19 cellular contexts compared by ENCODE assay signal in genomic region chr1:43309626-43310025, GRCh38. TPM values are rescaled to one million over a fixed set of nuclear protein-coding genes. Genes with fewer than 3 reads are reported as not detected.
DNase-seq lines count a peak whose midpoint lies in the region; ATAC-seq, FAIRE-seq and TF ChIP-seq lines count a peak whose summit lies in the region.
"Had no signal": no experiment of that assay in that cellular context is flagged by ENCODE, and none has a peak within 500 bp of the region (broad histone marks: within the 10 kb centered on the region; RNA-seq: fewer than 3 reads in every experiment).

No MANE protein-coding gene starts in this region.

- H3F3A ChIP-seq in GM23248 (ENCODE audit: insufficient read depth), result no peaks in the 10 kb centered on the region

- CTCF ChIA-PET in activated CD4-positive, alpha-beta memory T cell treated with anti-CD3 and anti-CD28 coated beads for 36 hours (lab: Charles Lee), result no interaction called here
- CTCF ChIA-PET in HepG2 (lab: Yijun Ruan, JAX; ENCODE audit: low intra/inter-chr PET ratio, low total read pairs), result no interaction called here

- no peak overlapping the region for H3K4me3 Mint-ChIP-seq in activated CD4-positive, alpha-beta memory T cell treated with anti-CD3 and anti-CD28 coated beads for 36 hours
- no peak overlapping the region for H3K4me3 Mint-ChIP-seq in nephron progenitor cell
- H3K4me3 Mint-ChIP-seq: CD8-positive, alpha-beta T cell had no signal

- H3K4me1 ChIP-seq in GM23248 (ENCODE audit: insufficient read depth) (no peaks in the 10 kb centered on the region), lower lobe of right lung (peaks cover 39% of the 10 kb centered on the region), upper lobe of right lung (peaks cover 8% of the 10 kb centered on the region), HepG2 (ENCODE audit: insufficient read depth, low read length) (peaks cover 26% of the 10 kb centered on the region)

- H3K9ac ChIP-seq in GM23248 (no peak overlapping the region), HepG2 (ENCODE audit: insufficient read depth, low read depth, low read length) (no peak overlapping the region)

- H3K27ac ChIP-seq in GM23248 (no peak overlapping the region), lower lobe of right lung (no peak overlapping the region), upper lobe of right lung (no peak overlapping the region), HepG2 (ENCODE audit: extremely low read length, insufficient read depth, low read length) (no peak overlapping the region)
- H3K27ac ChIP-seq: PC-9 had no signal

- no peak for FAIRE-seq in HepG2 (lab: Jason Lieb, UNC)
- FAIRE-seq: D721Med, HTR-8/SVneo, K562 had no signal

- H3K9me3 Mint-ChIP-seq in activated CD4-positive, alpha-beta memory T cell treated with anti-CD3 and anti-CD28 coated beads for 36 hours, result no peaks in the 10 kb centered on the region
- no peaks in the 10 kb centered on the region for H3K9me3 Mint-ChIP-seq in nephron progenitor cell
- H3K9me3 Mint-ChIP-seq: CD8-positive, alpha-beta T cell had no signal

- no TSS peak for BruUV-seq in HepG2 (replicated peaks; lab: Mats Ljungman, UMichigan)

- no peaks in the 10 kb centered on the region for H3K79me2 ChIP-seq in GM23248 (ENCODE audit: insufficient read depth)
- H3K79me2 ChIP-seq in HepG2 (ENCODE audit: insufficient read depth, low read length), result no peaks in the 10 kb centered on the region

- ATAC-seq in lower lobe of right lung, result no peak
- no peak for ATAC-seq in upper lobe of right lung
- ATAC-seq in HepG2, result no peak
- ATAC-seq: CD8-positive, alpha-beta T cell; Right ventricle myocardium inferior had no signal

- no peaks in the 10 kb centered on the region for H3K36me3 ChIP-seq in GM23248 (ENCODE audit: low read depth)
- peaks cover 15% of the 10 kb centered on the region for H3K36me3 ChIP-seq in lower lobe of right lung
- H3K36me3 ChIP-seq in upper lobe of right lung, result no peaks in the 10 kb centered on the region
- H3K36me3 ChIP-seq in HepG2 (replicated peaks in 1 of 2; ENCODE audit: control insufficient read depth in 1 of 2, insufficient read depth in 2 of 2, low read length in 2 of 2), result no peaks in the 10 kb centered on the region

- DNase-seq in GM23248, result peak; percentile 42
- DNase-seq in M059J (ENCODE audit: low read depth), result peak; percentile 59
- DNase-seq in lower lobe of right lung, result peak; percentile 39
- DNase-seq in upper lobe of right lung, result peak; percentile 38
- no peak for DNase-seq in activated CD4-positive, alpha-beta memory T cell treated with anti-CD3 and anti-CD28 coated beads for 36 hours
- no peak for DNase-seq in HepG2 (ENCODE audit: low spot score)
- no peak for DNase-seq in nephron progenitor cell
- DNase-seq: CD8-positive, alpha-beta T cell; DMS79 treated with DMSO at 0.1 percent for 48 hours; NCI-H1092 treated with DMSO at 0.1 percent for 48 hours; NCI-H1694; PC-9 had no signal

- no peaks in the 10 kb centered on the region for H3K36me3 Mint-ChIP-seq in activated CD4-positive, alpha-beta memory T cell treated with anti-CD3 and anti-CD28 coated beads for 36 hours
- H3K36me3 Mint-ChIP-seq in nephron progenitor cell (ENCODE audit: low read depth), result no peaks in the 10 kb centered on the region
- H3K36me3 Mint-ChIP-seq: CD8-positive, alpha-beta T cell had no signal

- POLR2A ChIA-PET in activated CD4-positive, alpha-beta memory T cell treated with anti-CD3 and anti-CD28 coated beads for 36 hours (lab: Charles Lee), result no interaction called here
- POLR2A ChIA-PET in HepG2 (lab: Yijun Ruan, JAX), result no interaction called here

- H3K4me3 ChIP-seq in GM23248 (no peak overlapping the region), lower lobe of right lung (no peak overlapping the region), upper lobe of right lung (no peak overlapping the region), HepG2 (replicated peaks in 1 of 3; ENCODE audit: insufficient read depth in 1 of 3, low read depth in 2 of 3, low read length in 3 of 3) (no peak overlapping the region)
- H3K4me3 ChIP-seq: K562, PC-9 had no signal

- H3K4me2 ChIP-seq in GM23248 (ENCODE audit: unreplicated experiment) (no peak overlapping the region), HepG2 (ENCODE audit: low read depth, low read length) (no peak overlapping the region)
- H3K4me2 ChIP-seq: PC-9 had no signal

- H3K27ac Mint-ChIP-seq in activated CD4-positive, alpha-beta memory T cell treated with anti-CD3 and anti-CD28 coated beads for 36 hours, result no peak overlapping the region
- no peak overlapping the region for H3K27ac Mint-ChIP-seq in nephron progenitor cell
- H3K27ac Mint-ChIP-seq: CD8-positive, alpha-beta T cell had no signal

- TF ChIP-seq EP300 in HepG2 (IDR thresholded peaks at IDR 0.05; ENCODE audit: low read depth in 2 of 2, low read length in 2 of 2), result no peak
- TF ChIP-seq EP300 in HepG2 (CRISPR knock-in tag; IDR thresholded peaks at IDR 0.05; ENCODE audit: borderline replicate concordance), result no peak

- TF ChIP-seq RAD21 in HepG2 (CRISPR knock-in tag; IDR thresholded peaks at IDR 0.05), result no peak

- H3K9me3 ChIP-seq in GM23248 (ENCODE audit: low read depth), result no peaks in the 10 kb centered on the region
- no peaks in the 10 kb centered on the region for H3K9me3 ChIP-seq in lower lobe of right lung
- no peaks in the 10 kb centered on the region for H3K9me3 ChIP-seq in upper lobe of right lung
- H3K9me3 ChIP-seq in HepG2 (ENCODE audit: low read length), result no peaks in the 10 kb centered on the region

- whole genome bisulfite sequencing in GM23248 (ENCODE audit: low coverage in 1 of 2, low lambda C conversion rate in 2 of 2, missing lambda C conversion rate in 2 of 2), 2 experiments, result 70 to 73% methylated on average over 5 of the region's 5 CpGs
- WGBS in HepG2 (ENCODE audit: low lambda C conversion rate), result no CpG with 5 or more reads among the region's 5 CpGs

- H4K20me1 ChIP-seq in GM23248 (ENCODE audit: insufficient read depth) (no peaks in the 10 kb centered on the region), HepG2 (ENCODE audit: insufficient read depth, low read length) (no peaks in the 10 kb centered on the region)

- in situ Hi-C loops in GM23248 (cut with MboI) (no loop called here), HepG2 (cut with HindIII; ENCODE audit: extremely low pct_ligation_motif_present, low pct_unique_long_range_greater_than_20kb) (no loop called here)

- intact Hi-C loops in lower lobe of right lung (cut with DNase I) (no loop called here), upper lobe of right lung (cut with DNase I) (no loop called here), HepG2 (cut with micrococcal nuclease; ENCODE audit: unreplicated experiment) (no loop called here)
- intact Hi-C loops in activated CD4-positive, alpha-beta memory T cell treated with anti-CD3 and anti-CD28 coated beads for 36 hours (cut with micrococcal nuclease), result no loop called here

- no peak for TF ChIP-seq POLR2A in HepG2 (IDR thresholded peaks at IDR 0.05; ENCODE audit: insufficient read depth in 1 of 2, low read depth in 2 of 2, low read length in 2 of 2)

- TF ChIP-seq CTCF in lower lobe of right lung (IDR thresholded peaks at IDR 0.05), result no peak
- TF ChIP-seq CTCF in upper lobe of right lung (IDR thresholded peaks at IDR 0.05), result no peak
- no peak for TF ChIP-seq CTCF in HepG2 (CRISPR knock-in tag; IDR thresholded peaks at IDR 0.05)
- no peak for TF ChIP-seq CTCF in nephron progenitor cell (IDR thresholded peaks at IDR 0.05)

- no peak overlapping the region for H2AFZ ChIP-seq in GM23248
- H2AFZ ChIP-seq in HepG2 (ENCODE audit: low read length), result no peak overlapping the region
- H2AFZ ChIP-seq: PC-9 had no signal

- no peaks in the 10 kb centered on the region for H3K9me2 ChIP-seq in GM23248 (ENCODE audit: insufficient read depth)

- peaks cover 4% of the 10 kb centered on the region for H3K27me3 Mint-ChIP-seq in activated CD4-positive, alpha-beta memory T cell treated with anti-CD3 and anti-CD28 coated beads for 36 hours
- peaks cover 7% of the 10 kb centered on the region for H3K27me3 Mint-ChIP-seq in nephron progenitor cell (ENCODE audit: low read depth, poor library complexity)

- H3K27me3 ChIP-seq in GM23248 (replicated peaks; ENCODE audit: insufficient read depth) (no peaks in the 10 kb centered on the region; the same call in none of the 2 replicates), lower lobe of right lung (ENCODE audit: low read depth) (no peaks in the 10 kb centered on the region), upper lobe of right lung (no peaks in the 10 kb centered on the region), HepG2 (ENCODE audit: control insufficient read depth in 1 of 2, insufficient read depth in 2 of 2, low read length in 2 of 2) (peaks cover 1 to 60% of the 10 kb centered on the region in 2 experiments; a peak in 3 of 5 replicates)

- no peaks in the 10 kb centered on the region for H3K4me1 Mint-ChIP-seq in activated CD4-positive, alpha-beta memory T cell treated with anti-CD3 and anti-CD28 coated beads for 36 hours (ENCODE audit: low read depth)
- peaks cover 14% of the 10 kb centered on the region for H3K4me1 Mint-ChIP-seq in nephron progenitor cell

RNA-seq across cellular contexts. Expression of gene TIE1, which starts 8.8 kb away (rescaled TPM):
- total RNA-seq in GM23248 (2014; rRNA removed; shearing (Covaris generic)), result not detected in 2 replicates
- 0.10 and 0.21 TPM in 2 replicates for polyA plus RNA-seq in GM23248 (2016; fragmentation: Nextera tagmentation; extraction: Ambion mirVana)
- 2.0 and 3.3 TPM in 2 replicates for total RNA-seq in M059J (2014; rRNA removed; shearing (Covaris generic))
- total RNA-seq in lower lobe of right lung, result 48.5 TPM
- total RNA-seq in upper lobe of right lung, result 59.4 TPM
- not detected for total RNA-seq in activated CD4-positive, alpha-beta memory T cell treated with anti-CD3 and anti-CD28 coated beads for 36 hours
- 0.20 and 0.84 TPM in 2 replicates for total RNA-seq in HepG2 (2016; rRNA removed; fragmentation: Illumina TruSeq; extraction: Trizol)
- total RNA-seq in HepG2 (2016; cell fraction: cytosol; rRNA removed; fragmentation: Illumina TruSeq; extraction: Trizol; ENCODE audit: low read depth), result not detected in 2 replicates
- total RNA-seq in HepG2 (2016; cell fraction: insoluble cytoplasmic fraction; rRNA removed; fragmentation: Illumina TruSeq; extraction: Trizol), result 0.30 and 0.76 TPM in 2 replicates
- 0.10 and 0.19 TPM in 2 replicates for total RNA-seq in HepG2 (2016; cell fraction: membrane; rRNA removed; fragmentation: Illumina TruSeq; extraction: Trizol)
- total RNA-seq in HepG2 (2016; cell fraction: nucleus; rRNA removed; fragmentation: Illumina TruSeq; extraction: Trizol), result 1.3 TPM in 2 replicates
- polyA plus RNA-seq in HepG2 (2011; rRNA removed), result 0.58 and 2.5 TPM in 2 replicates
- polyA plus RNA-seq in HepG2 (2011; cell fraction: cytosol; rRNA removed), result 0.72 and 1.1 TPM in 2 replicates
- polyA plus RNA-seq in HepG2 (2011; cell fraction: nucleus; rRNA removed), result 2.4 and 4.2 TPM in 2 replicates
- polyA plus RNA-seq in HepG2 (2012), result 0.35 and 1.3 TPM in 2 replicates
- 0.09 and 0.11 TPM in 2 replicates for polyA plus RNA-seq in HepG2 (2016; cell fraction: cytosol; fragmentation: Illumina TruSeq; extraction: Trizol; ENCODE audit: low read depth)
- 0.36 and 0.49 TPM in 2 replicates for polyA plus RNA-seq in HepG2 (2016; cell fraction: insoluble cytoplasmic fraction; fragmentation: Illumina TruSeq; extraction: Trizol; ENCODE audit: low read depth)
- polyA plus RNA-seq in HepG2 (2016; cell fraction: membrane; fragmentation: Illumina TruSeq; extraction: Trizol; ENCODE audit: low read depth), result 0.06 and 0.20 TPM in 2 replicates
- polyA plus RNA-seq in HepG2 (2016; cell fraction: nucleus; fragmentation: Illumina TruSeq; extraction: Trizol; ENCODE audit: insufficient read depth, low read depth), result 0.96 and 1.3 TPM in 2 replicates
- polyA minus RNA-seq in HepG2 (2011; rRNA and poly(A)+ RNA removed; ENCODE audit: low replicate concordance), result 4.2 TPM in 1 of 2 replicates, not detected in the other
- 0.88 and 2.3 TPM in 2 replicates for polyA minus RNA-seq in HepG2 (2011; cell fraction: cytosol; rRNA and poly(A)+ RNA removed)
- polyA minus RNA-seq in HepG2 (2011; cell fraction: nucleus; rRNA and poly(A)+ RNA removed), result 0.75 and 0.77 TPM in 2 replicates
- total RNA-seq: CD8-positive, alpha-beta T cell; PC-9 had no signal
- polyA plus RNA-seq: BJ had no signal

RNA-seq across cellular contexts. Expression of gene C1orf210, which starts 24.2 kb away (rescaled TPM):
- total RNA-seq in GM23248 (2014; rRNA removed; shearing (Covaris generic)), result not detected in 2 replicates
- polyA plus RNA-seq in GM23248 (2016; fragmentation: Nextera tagmentation; extraction: Ambion mirVana) (not detected in 2 replicates), HepG2 (2011; rRNA removed) (5.1 and 7.1 TPM in 2 replicates)
- total RNA-seq in M059J (2014; rRNA removed; shearing (Covaris generic)), result not detected in 2 replicates
- total RNA-seq in lower lobe of right lung (19.1 TPM), upper lobe of right lung (18.9 TPM), HepG2 (2016; rRNA removed; fragmentation: Illumina TruSeq; extraction: Trizol) (0.49 and 0.52 TPM in 2 replicates)
- not detected for total RNA-seq in activated CD4-positive, alpha-beta memory T cell treated with anti-CD3 and anti-CD28 coated beads for 36 hours
- 0.44 TPM in 1 of 2 replicates, not detected in the other for total RNA-seq in HepG2 (2016; cell fraction: cytosol; rRNA removed; fragmentation: Illumina TruSeq; extraction: Trizol; ENCODE audit: low read depth)
- total RNA-seq in HepG2 (2016; cell fraction: insoluble cytoplasmic fraction; rRNA removed; fragmentation: Illumina TruSeq; extraction: Trizol), result 0.52 and 0.54 TPM in 2 replicates
- total RNA-seq in HepG2 (2016; cell fraction: membrane; rRNA removed; fragmentation: Illumina TruSeq; extraction: Trizol), result 0.45 and 0.71 TPM in 2 replicates
- total RNA-seq in HepG2 (2016; cell fraction: nucleus; rRNA removed; fragmentation: Illumina TruSeq; extraction: Trizol), result 0.87 TPM in 1 of 2 replicates, not detected in the other
- polyA plus RNA-seq in HepG2 (2011; cell fraction: cytosol; rRNA removed), result 4.7 and 8.4 TPM in 2 replicates
- 0.98 and 2.3 TPM in 2 replicates for polyA plus RNA-seq in HepG2 (2011; cell fraction: nucleus; rRNA removed)
- polyA plus RNA-seq in HepG2 (2012), result 4.4 and 6.7 TPM in 2 replicates
- 0.37 and 0.51 TPM in 2 replicates for polyA plus RNA-seq in HepG2 (2016; cell fraction: cytosol; fragmentation: Illumina TruSeq; extraction: Trizol; ENCODE audit: low read depth)
- 0.97 and 1.6 TPM in 2 replicates for polyA plus RNA-seq in HepG2 (2016; cell fraction: insoluble cytoplasmic fraction; fragmentation: Illumina TruSeq; extraction: Trizol; ENCODE audit: low read depth)
- 0.76 and 0.95 TPM in 2 replicates for polyA plus RNA-seq in HepG2 (2016; cell fraction: membrane; fragmentation: Illumina TruSeq; extraction: Trizol; ENCODE audit: low read depth)
- polyA plus RNA-seq in HepG2 (2016; cell fraction: nucleus; fragmentation: Illumina TruSeq; extraction: Trizol; ENCODE audit: insufficient read depth, low read depth), result 0.73 and 0.75 TPM in 2 replicates
- 2.2 TPM in 1 of 2 replicates, not detected in the other for polyA minus RNA-seq in HepG2 (2011; rRNA and poly(A)+ RNA removed; ENCODE audit: low replicate concordance)
- 0.97 and 1.5 TPM in 2 replicates for polyA minus RNA-seq in HepG2 (2011; cell fraction: cytosol; rRNA and poly(A)+ RNA removed)
- polyA minus RNA-seq in HepG2 (2011; cell fraction: nucleus; rRNA and poly(A)+ RNA removed), result 1.4 TPM in 1 of 2 replicates, not detected in the other
- total RNA-seq: CD8-positive, alpha-beta T cell; H4; K562; Right ventricle myocardium inferior had no signal
- polyA plus RNA-seq: AG04450, BJ had no signal

RNA-seq across cellular contexts. Expression of gene MPL, which starts 28.0 kb away (rescaled TPM):
- not detected in 2 replicates for total RNA-seq in GM23248 (2014; rRNA removed; shearing (Covaris generic))
- polyA plus RNA-seq in GM23248 (2016; fragmentation: Nextera tagmentation; extraction: Ambion mirVana), result not detected in 2 replicates
- total RNA-seq in M059J (2014; rRNA removed; shearing (Covaris generic)), result not detected in 2 replicates
- total RNA-seq in lower lobe of right lung, result 0.65 TPM
- 0.61 TPM for total RNA-seq in upper lobe of right lung
- total RNA-seq in activated CD4-positive, alpha-beta memory T cell treated with anti-CD3 and anti-CD28 coated beads for 36 hours, result not detected
- total RNA-seq in HepG2 (2016; rRNA removed; fragmentation: Illumina TruSeq; extraction: Trizol), result not detected in 2 replicates
- total RNA-seq in HepG2 (2016; cell fraction: cytosol; rRNA removed; fragmentation: Illumina TruSeq; extraction: Trizol; ENCODE audit: low read depth), result 0.30 TPM in 1 of 2 replicates, not detected in the other
- total RNA-seq in HepG2 (2016; cell fraction: insoluble cytoplasmic fraction; rRNA removed; fragmentation: Illumina TruSeq; extraction: Trizol), result not detected in 2 replicates
- not detected in 2 replicates for total RNA-seq in HepG2 (2016; cell fraction: membrane; rRNA removed; fragmentation: Illumina TruSeq; extraction: Trizol)
- not detected in 2 replicates for total RNA-seq in HepG2 (2016; cell fraction: nucleus; rRNA removed; fragmentation: Illumina TruSeq; extraction: Trizol)
- polyA plus RNA-seq in HepG2 (2011; rRNA removed), result not detected in 2 replicates
- not detected in 2 replicates for polyA plus RNA-seq in HepG2 (2011; cell fraction: cytosol; rRNA removed)
- polyA plus RNA-seq in HepG2 (2011; cell fraction: nucleus; rRNA removed), result not detected in 2 replicates
- not detected in 2 replicates for polyA plus RNA-seq in HepG2 (2012)
- polyA plus RNA-seq in HepG2 (2016; cell fraction: cytosol; fragmentation: Illumina TruSeq; extraction: Trizol; ENCODE audit: low read depth), result not detected in 2 replicates
- polyA plus RNA-seq in HepG2 (2016; cell fraction: insoluble cytoplasmic fraction; fragmentation: Illumina TruSeq; extraction: Trizol; ENCODE audit: low read depth), result 0.12 TPM in 1 of 2 replicates, not detected in the other
- polyA plus RNA-seq in HepG2 (2016; cell fraction: membrane; fragmentation: Illumina TruSeq; extraction: Trizol; ENCODE audit: low read depth), result not detected in 2 replicates
- polyA plus RNA-seq in HepG2 (2016; cell fraction: nucleus; fragmentation: Illumina TruSeq; extraction: Trizol; ENCODE audit: insufficient read depth, low read depth), result not detected in 2 replicates
- polyA minus RNA-seq in HepG2 (2011; rRNA and poly(A)+ RNA removed; ENCODE audit: low replicate concordance), result 0.54 TPM in 1 of 2 replicates, not detected in the other
- polyA minus RNA-seq in HepG2 (2011; cell fraction: cytosol; rRNA and poly(A)+ RNA removed), result not detected in 2 replicates
- polyA minus RNA-seq in HepG2 (2011; cell fraction: nucleus; rRNA and poly(A)+ RNA removed), result not detected in 2 replicates
- total RNA-seq: CD8-positive, alpha-beta T cell; H4; K562 had no signal
- polyA plus RNA-seq: AG04450, BJ, K562 had no signal

RNA-seq across cellular contexts. Expression of gene TMEM125, which starts 39.8 kb away (rescaled TPM):
- not detected in 2 replicates for total RNA-seq in GM23248 (2014; rRNA removed; shearing (Covaris generic))
- not detected in 2 replicates for polyA plus RNA-seq in GM23248 (2016; fragmentation: Nextera tagmentation; extraction: Ambion mirVana)
- not detected in 2 replicates for total RNA-seq in M059J (2014; rRNA removed; shearing (Covaris generic))
- total RNA-seq in lower lobe of right lung, result 197 TPM
- 188 TPM for total RNA-seq in upper lobe of right lung
- under 1 TPM in 1 of 2 experiments, not detected in 1; 0.12 TPM for total RNA-seq in activated CD4-positive, alpha-beta memory T cell treated with anti-CD3 and anti-CD28 coated beads for 36 hours
- total RNA-seq in HepG2 (2016; rRNA removed; fragmentation: Illumina TruSeq; extraction: Trizol), result not detected in 2 replicates
- total RNA-seq in HepG2 (2016; cell fraction: cytosol; rRNA removed; fragmentation: Illumina TruSeq; extraction: Trizol; ENCODE audit: low read depth), result not detected in 2 replicates
- not detected in 2 replicates for total RNA-seq in HepG2 (2016; cell fraction: insoluble cytoplasmic fraction; rRNA removed; fragmentation: Illumina TruSeq; extraction: Trizol)
- not detected in 2 replicates for total RNA-seq in HepG2 (2016; cell fraction: membrane; rRNA removed; fragmentation: Illumina TruSeq; extraction: Trizol)
- total RNA-seq in HepG2 (2016; cell fraction: nucleus; rRNA removed; fragmentation: Illumina TruSeq; extraction: Trizol), result not detected in 2 replicates
- polyA plus RNA-seq in HepG2 (2011; rRNA removed), result 0.03 TPM in 1 of 2 replicates, not detected in the other
- 0.08 TPM in 2 replicates for polyA plus RNA-seq in HepG2 (2011; cell fraction: cytosol; rRNA removed)
- 0.09 TPM in 1 of 2 replicates, not detected in the other for polyA plus RNA-seq in HepG2 (2011; cell fraction: nucleus; rRNA removed)
- 0.07 TPM in 1 of 2 replicates, not detected in the other for polyA plus RNA-seq in HepG2 (2012)
- not detected in 2 replicates for polyA plus RNA-seq in HepG2 (2016; cell fraction: cytosol; fragmentation: Illumina TruSeq; extraction: Trizol; ENCODE audit: low read depth)
- not detected in 2 replicates for polyA plus RNA-seq in HepG2 (2016; cell fraction: insoluble cytoplasmic fraction; fragmentation: Illumina TruSeq; extraction: Trizol; ENCODE audit: low read depth)
- polyA plus RNA-seq in HepG2 (2016; cell fraction: membrane; fragmentation: Illumina TruSeq; extraction: Trizol; ENCODE audit: low read depth), result not detected in 2 replicates
- not detected in 2 replicates for polyA plus RNA-seq in HepG2 (2016; cell fraction: nucleus; fragmentation: Illumina TruSeq; extraction: Trizol; ENCODE audit: insufficient read depth, low read depth)
- 0.22 TPM in 1 of 2 replicates, not detected in the other for polyA minus RNA-seq in HepG2 (2011; rRNA and poly(A)+ RNA removed; ENCODE audit: low replicate concordance)
- polyA minus RNA-seq in HepG2 (2011; cell fraction: cytosol; rRNA and poly(A)+ RNA removed), result not detected in 2 replicates
- not detected in 2 replicates for polyA minus RNA-seq in HepG2 (2011; cell fraction: nucleus; rRNA and poly(A)+ RNA removed)
- total RNA-seq: CD8-positive, alpha-beta T cell; H4; K562; Right ventricle myocardium inferior had no signal
- polyA plus RNA-seq: AG04450 had no signal

RNA-seq across cellular contexts. Expression of gene CDC20, which starts 49.2 kb away (rescaled TPM):
- total RNA-seq in GM23248 (2014; rRNA removed; shearing (Covaris generic)), result 50.2 and 50.9 TPM in 2 replicates
- 48.9 and 55.8 TPM in 2 replicates for polyA plus RNA-seq in GM23248 (2016; fragmentation: Nextera tagmentation; extraction: Ambion mirVana)
- total RNA-seq in M059J (2014; rRNA removed; shearing (Covaris generic)), result 273 and 274 TPM in 2 replicates
- 2.4 TPM for total RNA-seq in lower lobe of right lung
- 1.8 TPM for total RNA-seq in upper lobe of right lung
- total RNA-seq in activated CD4-positive, alpha-beta memory T cell treated with anti-CD3 and anti-CD28 coated beads for 36 hours, result 100 to 1,000 TPM; 152 to 155 TPM
- total RNA-seq in HepG2 (2016; rRNA removed; fragmentation: Illumina TruSeq; extraction: Trizol), result 90.0 and 97.8 TPM in 2 replicates
- 46.4 and 52.0 TPM in 2 replicates for total RNA-seq in HepG2 (2016; cell fraction: cytosol; rRNA removed; fragmentation: Illumina TruSeq; extraction: Trizol; ENCODE audit: low read depth)
- 83.1 and 89.9 TPM in 2 replicates for total RNA-seq in HepG2 (2016; cell fraction: insoluble cytoplasmic fraction; rRNA removed; fragmentation: Illumina TruSeq; extraction: Trizol)
- total RNA-seq in HepG2 (2016; cell fraction: membrane; rRNA removed; fragmentation: Illumina TruSeq; extraction: Trizol), result 44.6 and 48.1 TPM in 2 replicates
- total RNA-seq in HepG2 (2016; cell fraction: nucleus; rRNA removed; fragmentation: Illumina TruSeq; extraction: Trizol), result 41.5 and 42.9 TPM in 2 replicates
- polyA plus RNA-seq in HepG2 (2011; rRNA removed), result 39.5 and 57.9 TPM in 2 replicates
- polyA plus RNA-seq in HepG2 (2011; cell fraction: cytosol; rRNA removed), result 30.0 and 51.5 TPM in 2 replicates
- polyA plus RNA-seq in HepG2 (2011; cell fraction: nucleus; rRNA removed), result 32.3 and 62.8 TPM in 2 replicates
- 30.3 and 42.3 TPM in 2 replicates for polyA plus RNA-seq in HepG2 (2012)
- 55.7 and 55.8 TPM in 2 replicates for polyA plus RNA-seq in HepG2 (2016; cell fraction: cytosol; fragmentation: Illumina TruSeq; extraction: Trizol; ENCODE audit: low read depth)
- 111 and 128 TPM in 2 replicates for polyA plus RNA-seq in HepG2 (2016; cell fraction: insoluble cytoplasmic fraction; fragmentation: Illumina TruSeq; extraction: Trizol; ENCODE audit: low read depth)
- polyA plus RNA-seq in HepG2 (2016; cell fraction: membrane; fragmentation: Illumina TruSeq; extraction: Trizol; ENCODE audit: low read depth), result 48.3 and 54.4 TPM in 2 replicates
- 82.6 and 84.9 TPM in 2 replicates for polyA plus RNA-seq in HepG2 (2016; cell fraction: nucleus; fragmentation: Illumina TruSeq; extraction: Trizol; ENCODE audit: insufficient read depth, low read depth)
- 131 and 377 TPM in 2 replicates for polyA minus RNA-seq in HepG2 (2011; rRNA and poly(A)+ RNA removed; ENCODE audit: low replicate concordance)
- polyA minus RNA-seq in HepG2 (2011; cell fraction: cytosol; rRNA and poly(A)+ RNA removed), result 20.8 and 38.2 TPM in 2 replicates
- polyA minus RNA-seq in HepG2 (2011; cell fraction: nucleus; rRNA and poly(A)+ RNA removed), result 12.4 and 21.2 TPM in 2 replicates

Comparison
In these comparisons a context has a peak if more than half of its experiments do, and no peak if none do; other contexts are left out.
1. DNase-seq: peak in GM23248 (single experiment), M059J (single experiment), lower lobe of right lung (single experiment) and upper lobe of right lung (single experiment); none in activated CD4-positive, alpha-beta memory T cell treated with anti-CD3 and anti-CD28 coated beads for 36 hours (single experiment), HepG2 (single experiment) and nephron progenitor cell (single experiment).
2. RNA of gene TIE1, which starts 8.8 kb away (total RNA-seq): 59.4 TPM in upper lobe of right lung (single experiment) and 48.5 TPM in lower lobe of right lung (single experiment); 2.0 to 3.3 TPM in M059J, 0.10 to 1.3 TPM in HepG2, not detected in activated CD4-positive, alpha-beta memory T cell treated with anti-CD3 and anti-CD28 coated beads for 36 hours and not detected in GM23248; every median in the first group is over 10 times any median in the second.
3. RNA of gene C1orf210, which starts 24.2 kb away (total RNA-seq): 19.1 TPM in lower lobe of right lung (single experiment) and 18.9 TPM in upper lobe of right lung (single experiment); 0.44 to 0.87 TPM in HepG2, not detected in GM23248, not detected in M059J and not detected in activated CD4-positive, alpha-beta memory T cell treated with anti-CD3 and anti-CD28 coated beads for 36 hours; every median in the first group is over 10 times any median in the second.